Comparison of ENCODE assay signal across 10 cellular contexts in the genomic region with DNA sequence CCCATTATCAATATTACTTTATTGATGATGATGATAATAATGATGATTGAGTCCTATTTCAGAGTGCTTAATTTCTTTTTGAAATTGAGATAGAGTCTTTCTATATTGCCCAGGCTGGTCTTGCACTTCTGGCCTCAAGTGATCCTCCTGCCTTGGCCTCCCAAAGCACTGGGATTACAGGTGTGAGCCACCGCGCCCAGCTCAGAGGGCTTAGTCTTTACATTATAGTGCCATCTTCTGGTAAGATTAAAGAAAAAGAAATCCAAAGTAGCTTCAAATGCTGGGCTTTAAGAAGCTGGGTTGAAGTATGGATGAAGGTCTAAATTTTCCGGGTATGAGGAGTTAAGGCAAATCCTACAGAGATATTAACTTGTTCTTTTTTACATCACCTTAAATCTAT. TPM values are rescaled to one million over a fixed set of nuclear protein-coding genes. Genes with fewer than 3 reads are reported as not detected.
A peak's percentile ranks its signal among the peaks of the same experiment; 100 is the strongest.
DNase-seq lines count a peak whose midpoint lies in the region; ATAC-seq and FAIRE-seq lines count a peak whose summit lies in the region.
"Had no signal": no experiment of that assay in that cellular context is flagged by ENCODE, and none has a peak within 500 bp of the region (broad histone marks: within the 10 kb centered on the region; RNA-seq: fewer than 3 reads in every experiment).

No MANE protein-coding gene starts in this region.

- H3K27ac Mint-ChIP-seq in activated CD8-positive, alpha-beta T cell treated with anti-CD3 and anti-CD28 coated beads, Interleukin-2, amount 10 ng/mL, durations not matched to agents 7 days and 5 days, result no peak overlapping the region
- H3K27ac Mint-ChIP-seq: nephron had no signal

- H3K4me1 Mint-ChIP-seq in activated CD8-positive, alpha-beta T cell treated with anti-CD3 and anti-CD28 coated beads, Interleukin-2, amount 10 ng/mL, durations not matched to agents 7 days and 5 days (ENCODE audit: low read depth), result peaks cover 17% of the 10 kb centered on the region

- no peaks in the 10 kb centered on the region for H3K36me3 Mint-ChIP-seq in activated CD8-positive, alpha-beta T cell treated with anti-CD3 and anti-CD28 coated beads, Interleukin-2, amount 10 ng/mL, durations not matched to agents 7 days and 5 days (ENCODE audit: low read depth)

- DNase-seq in NCI-H2196 (lab: John Stamatoyannopoulos, UW; ENCODE audit: unreplicated experiment) (peak; percentile 4), NCI-H2196 treated with DMSO at 0.1 percent for 48 hours (lab: John Stamatoyannopoulos, UW; ENCODE audit: unreplicated experiment) (no peak), NCI-H1092 treated with DMSO at 0.1 percent for 48 hours (lab: John Stamatoyannopoulos, UW) (peak; percentile 33), myocyte (ENCODE audit: low read depth) (peak; percentile 13), AG08395 (ENCODE audit: low spot score) (no peak), HTR-8/SVneo (ENCODE audit: insufficient read length, low spot score) (no peak), NCI-H1048 (lab: John Stamatoyannopoulos, UW) (no peak)
- peak; percentile 39 for DNase-seq in activated CD8-positive, alpha-beta T cell treated with anti-CD3 and anti-CD28 coated beads, Interleukin-2, amount 10 ng/mL, durations not matched to agents 7 days and 5 days

- POLR2A ChIA-PET in activated CD8-positive, alpha-beta T cell treated with anti-CD3 and anti-CD28 coated beads, Interleukin-2, amount 10 ng/mL, durations not matched to agents 7 days and 5 days (lab: Charles Lee), result interaction anchor here (0.6 to 1.4 kb wide), 2 partner anchors 101 to 112 kb away, joined by 3 to 4 read pairs; no protein-coding TSS in a partner anchor

- H3K9me3 Mint-ChIP-seq in activated CD8-positive, alpha-beta T cell treated with anti-CD3 and anti-CD28 coated beads, Interleukin-2, amount 10 ng/mL, durations not matched to agents 7 days and 5 days (ENCODE audit: insufficient read depth), result no peaks in the 10 kb centered on the region
- H3K9me3 Mint-ChIP-seq: nephron had no signal

- CTCF ChIA-PET in activated CD8-positive, alpha-beta T cell treated with anti-CD3 and anti-CD28 coated beads, Interleukin-2, amount 10 ng/mL, durations not matched to agents 7 days and 5 days (lab: Charles Lee), result interaction anchor here (0.7 to 9.8 kb wide), 21 partner anchors 10 to 206 kb away, joined by 3 to 249 read pairs (median 4); partner anchors contain the start of genes ADGRE3, GIPC1 and NDUFB7

- no peak for ATAC-seq in activated CD8-positive, alpha-beta T cell treated with anti-CD3 and anti-CD28 coated beads, Interleukin-2, amount 10 ng/mL, durations not matched to agents 7 days and 5 days

- peaks cover 3% of the 10 kb centered on the region for H3K27me3 Mint-ChIP-seq in activated CD8-positive, alpha-beta T cell treated with anti-CD3 and anti-CD28 coated beads, Interleukin-2, amount 10 ng/mL, durations not matched to agents 7 days and 5 days (ENCODE audit: low read depth)

- FAIRE-seq in HTR-8/SVneo (lab: Jason Lieb, UNC), result no peak
- FAIRE-seq: TTC549 had no signal

- no peak overlapping the region for H3K4me3 Mint-ChIP-seq in activated CD8-positive, alpha-beta T cell treated with anti-CD3 and anti-CD28 coated beads, Interleukin-2, amount 10 ng/mL, durations not matched to agents 7 days and 5 days

RNA-seq across cellular contexts. Expression of gene ZNF333, which starts 3.4 kb away (rescaled TPM):
- total RNA-seq in activated CD8-positive, alpha-beta T cell treated with anti-CD3 and anti-CD28 coated beads, Interleukin-2, amount 10 ng/mL, durations not matched to agents 7 days and 5 days, result 1 to 10 TPM; 7.3 TPM
- total RNA-seq in myocyte, result 25.3 and 34.8 TPM in 2 replicates
- 12.6 TPM for polyA plus RNA-seq in myocyte (2012)

RNA-seq across cellular contexts. Expression of gene ADGRE3, which starts 11.8 kb away (rescaled TPM):
- total RNA-seq in activated CD8-positive, alpha-beta T cell treated with anti-CD3 and anti-CD28 coated beads, Interleukin-2, amount 10 ng/mL, durations not matched to agents 7 days and 5 days, result not detected
- not detected in 2 replicates for total RNA-seq in myocyte
- polyA plus RNA-seq in myocyte (2012), result not detected

Comparison
In these comparisons a context has a peak if more than half of its experiments do, and no peak if none do; other contexts are left out.
1. DNase-seq: peak in NCI-H2196 (single experiment), NCI-H1092 treated with DMSO at 0.1 percent for 48 hours (single experiment), activated CD8-positive, alpha-beta T cell treated with anti-CD3 and anti-CD28 coated beads, Interleukin-2, amount 10 ng/mL, durations not matched to agents 7 days and 5 days (single experiment) and myocyte (single experiment); none in NCI-H2196 treated with DMSO at 0.1 percent for 48 hours (single experiment), AG08395 (single experiment), HTR-8/SVneo (single experiment) and NCI-H1048 (single experiment).